22 cellular contexts compared by ENCODE assay signal in genomic region chr5:20606006-20606405, GRCh38.
"Had no signal": no experiment of that assay in that cellular context is flagged by ENCODE, and none has a peak within 500 bp of the region (broad histone marks: within the 10 kb centered on the region; RNA-seq: fewer than 3 reads in every experiment).

No MANE protein-coding gene starts in this region.

- ATAC-seq: activated CD8-positive, alpha-beta T cell treated with anti-CD3 and anti-CD28 coated beads, Interleukin-2, amount 10 ng/mL, durations not matched to agents 7 days and 5 days; activated naive CD4-positive, alpha-beta T cell treated with anti-CD3 and anti-CD28 coated beads, Interleukin-2, amount 50 U/mL, for 72 hours; activated T-helper 17 cell treated with anti-CD3 and anti-CD28 coated beads, Interleukin-2, amount 50 U/mL, for 72 hours; lower lobe of right lung; naive thymus-derived CD4-positive, alpha-beta T cell; SK-N-SH treated with all-trans-retinoic acid at 6 μM for 48 hours; stimulated activated naive CD8-positive, alpha-beta T cell treated with anti-CD3 and anti-CD28 coated beads, Interleukin-15, Interleukin-2, amounts not matched to agents 100 U/mL and 50 U/mL, for 24 hours had no signal

- H3K27me3 Mint-ChIP-seq: activated T-helper 17 cell treated with anti-CD3 and anti-CD28 coated beads, Interleukin-2, amount 50 U/mL, for 72 hours; dendritic cell treated with granulocyte-macrophage colony-stimulating factor and Interleukin-4, amounts not matched to agents 40 ng/mL and 50 ng/mL, for 4 days; naive thymus-derived CD4-positive, alpha-beta T cell had no signal

- H3K36me3 ChIP-seq: cardiac muscle cell, lower lobe of right lung, spleen, upper lobe of left lung had no signal

- H3K4me1 ChIP-seq: lower lobe of right lung, spleen, upper lobe of left lung had no signal

- H3K4me1 Mint-ChIP-seq: activated T-helper 17 cell treated with anti-CD3 and anti-CD28 coated beads, Interleukin-2, amount 50 U/mL, for 72 hours; naive thymus-derived CD4-positive, alpha-beta T cell had no signal

- H3K9me3 ChIP-seq: lower lobe of right lung had no signal

- H3K27me3 ChIP-seq: cardiac muscle cell, spleen, upper lobe of left lung had no signal

- DNase-seq: activated CD4-positive, alpha-beta T cell treated with anti-CD3 and anti-CD28 coated beads for 1 hour; activated CD4-positive, alpha-beta T cell treated with anti-CD3 and anti-CD28 coated beads, Interleukin-2, amount 50 U/mL, for 1 hour; activated CD8-positive, alpha-beta T cell treated with anti-CD3 and anti-CD28 coated beads, Interleukin-2, amount 10 ng/mL, durations not matched to agents 7 days and 5 days; activated T-cell treated with anti-CD3 and anti-CD28 coated beads, Interleukin-2, amount 50 U/mL, for 1 hour; amygdala; effector CD4-positive, alpha-beta T cell; erythroblast; islet precursor cell; left cardiac atrium; lower lobe of right lung; naive thymus-derived CD4-positive, alpha-beta T cell; retina; spleen; stimulated activated CD4-positive, alpha-beta T cell treated with anti-CD3 and anti-CD28 coated beads, Interleukin-4, amount 100 ng/mL, for 24 hours; stimulated activated naive CD8-positive, alpha-beta T cell treated with anti-CD3 and anti-CD28 coated beads, Interleukin-15, Interleukin-2, amounts not matched to agents 100 U/mL and 50 U/mL, for 24 hours; upper lobe of left lung had no signal

- H3K27ac ChIP-seq: cardiac muscle cell, lower lobe of right lung, spleen, upper lobe of left lung had no signal

- H3K27ac Mint-ChIP-seq: activated CD8-positive, alpha-beta T cell treated with anti-CD3 and anti-CD28 coated beads, Interleukin-2, amount 10 ng/mL, durations not matched to agents 7 days and 5 days; activated naive CD4-positive, alpha-beta T cell treated with anti-CD3 and anti-CD28 coated beads, Interleukin-2, amount 50 U/mL, for 72 hours; activated T-helper 17 cell treated with anti-CD3 and anti-CD28 coated beads, Interleukin-2, amount 50 U/mL, for 72 hours; dendritic cell treated with granulocyte-macrophage colony-stimulating factor and Interleukin-4, amounts not matched to agents 40 ng/mL and 50 ng/mL, for 4 days; naive thymus-derived CD4-positive, alpha-beta T cell had no signal

- H3K36me3 Mint-ChIP-seq: naive thymus-derived CD4-positive, alpha-beta T cell had no signal

- H3K4me3 ChIP-seq: cardiac muscle cell, lower lobe of right lung, spleen, upper lobe of left lung had no signal

- H3K4me3 Mint-ChIP-seq: activated CD8-positive, alpha-beta T cell treated with anti-CD3 and anti-CD28 coated beads, Interleukin-2, amount 10 ng/mL, durations not matched to agents 7 days and 5 days; activated T-helper 17 cell treated with anti-CD3 and anti-CD28 coated beads, Interleukin-2, amount 50 U/mL, for 72 hours; dendritic cell treated with granulocyte-macrophage colony-stimulating factor and Interleukin-4, amounts not matched to agents 40 ng/mL and 50 ng/mL, for 4 days; naive thymus-derived CD4-positive, alpha-beta T cell; neural crest cell had no signal
